In genomic region chrX:56728752-56729151, GRCh38 we compare ENCODE assay signal across 8 cellular contexts. TPM values are rescaled to one million over a fixed set of nuclear protein-coding genes. Genes with fewer than 3 reads are reported as not detected.
A peak's percentile ranks its signal among the peaks of the same experiment; 100 is the strongest.
DNase-seq lines count a peak whose midpoint lies in the region; ATAC-seq, FAIRE-seq and TF ChIP-seq lines count a peak whose summit lies in the region.

No MANE protein-coding gene starts in this region.

- H3K9me3 ChIP-seq in ascending aorta: no peaks in the 10 kb centered on the region
- no peaks in the 10 kb centered on the region for H3K9me3 ChIP-seq in kidney (ENCODE audit: control insufficient read depth in 1 of 2, low read length in 2 of 2)

- H3K4me1 ChIP-seq in ascending aorta (no peaks in the 10 kb centered on the region), kidney (ENCODE audit: control insufficient read depth in 1 of 2, insufficient read depth in 1 of 2, low read depth in 1 of 2, low read length in 2 of 2) (no peaks in the 10 kb centered on the region)

- peak; percentile 42 for ATAC-seq in HG02610 (IDR thresholded peaks at IDR 0.05; ENCODE audit: unreplicated experiment)
- ATAC-seq in stimulated activated naive CD8-positive, alpha-beta T cell treated with anti-CD3 and anti-CD28 coated beads, Interleukin-15, Interleukin-2, amounts not matched to agents 100 U/mL and 50 U/mL, for 24 hours: no peak

- TF ChIP-seq CTCF in ascending aorta (IDR thresholded peaks at IDR 0.05) (no peak), kidney (IDR thresholded peaks at IDR 0.05; ENCODE audit: borderline replicate concordance, extremely low read depth, insufficient read depth) (no peak)

- peak; percentile 64 for DNase-seq in DMS 273 (lab: John Stamatoyannopoulos, UW; ENCODE audit: unreplicated experiment)
- DNase-seq in DMS 273 treated with DMSO at 0.1 percent for 48 hours (lab: John Stamatoyannopoulos, UW): no peak
- DNase-seq in NCI-H69 (lab: John Stamatoyannopoulos, UW): peak; percentile 42
- DNase-seq in ascending aorta (ENCODE audit: low spot score in 2 of 2): no peak
- DNase-seq in kidney: no peak
- peak; percentile 3 for DNase-seq in stimulated activated naive CD8-positive, alpha-beta T cell treated with anti-CD3 and anti-CD28 coated beads, Interleukin-15, Interleukin-2, amounts not matched to agents 100 U/mL and 50 U/mL, for 24 hours
- no peak for DNase-seq in SIG-M5 (lab: John Stamatoyannopoulos, UW)

- intact Hi-C loops in ascending aorta (cut with DNase I): loop anchor here (5.0 kb wide), 2 partner anchors 166 to 496 kb away; partner anchors contain the start of genes KLF8 and UBQLN2
- intact Hi-C loops in kidney (cut with DNase I): no loop called here

- no peaks in the 10 kb centered on the region for H3K36me3 ChIP-seq in ascending aorta
- H3K36me3 ChIP-seq in kidney (ENCODE audit: control insufficient read depth in 1 of 2, insufficient read depth in 2 of 2, low read length in 2 of 2): no peaks in the 10 kb centered on the region

- peak; percentile 45 for FAIRE-seq in kidney (lab: Jason Lieb, UNC)

- no peak overlapping the region for H3K9ac ChIP-seq in kidney (ENCODE audit: low read length in 2 of 2)

- H3K4me3 ChIP-seq in ascending aorta: peak overlapping the region; percentile 58 to 66
- peak overlapping the region; percentile 82 to 83 for H3K4me3 ChIP-seq in kidney (ENCODE audit: low read length in 2 of 2)

- H3K27me3 ChIP-seq in ascending aorta: no peaks in the 10 kb centered on the region

- H3K27ac ChIP-seq in ascending aorta (peak overlapping the region; percentile 75 to 76), kidney (ENCODE audit: low read depth in 2 of 2, low read length in 2 of 2) (no peak overlapping the region)

RNA-seq across cellular contexts. Expression of gene NBDY, which starts 0.3 kb away (rescaled TPM):
- 15.4 TPM for total RNA-seq in ascending aorta
- total RNA-seq in kidney: 50.8 TPM
- polyA plus RNA-seq in kidney (ENCODE audit: insufficient read depth, low read depth, low replicate concordance): 88.7 TPM

Comparison
In these comparisons a context has a peak if more than half of its experiments do, and no peak if none do; other contexts are left out.
1. DNase-seq: peak in DMS 273 (single experiment), NCI-H69 (single experiment) and stimulated activated naive CD8-positive, alpha-beta T cell treated with anti-CD3 and anti-CD28 coated beads, Interleukin-15, Interleukin-2, amounts not matched to agents 100 U/mL and 50 U/mL, for 24 hours (single experiment); none in DMS 273 treated with DMSO at 0.1 percent for 48 hours (single experiment), ascending aorta (0 of 2), kidney (single experiment) and SIG-M5 (single experiment).
2. H3K27ac ChIP-seq: peak in ascending aorta (2 of 2); none in kidney (0 of 2).